ENCODE assay signal across 18 cellular contexts in the genomic region with DNA sequence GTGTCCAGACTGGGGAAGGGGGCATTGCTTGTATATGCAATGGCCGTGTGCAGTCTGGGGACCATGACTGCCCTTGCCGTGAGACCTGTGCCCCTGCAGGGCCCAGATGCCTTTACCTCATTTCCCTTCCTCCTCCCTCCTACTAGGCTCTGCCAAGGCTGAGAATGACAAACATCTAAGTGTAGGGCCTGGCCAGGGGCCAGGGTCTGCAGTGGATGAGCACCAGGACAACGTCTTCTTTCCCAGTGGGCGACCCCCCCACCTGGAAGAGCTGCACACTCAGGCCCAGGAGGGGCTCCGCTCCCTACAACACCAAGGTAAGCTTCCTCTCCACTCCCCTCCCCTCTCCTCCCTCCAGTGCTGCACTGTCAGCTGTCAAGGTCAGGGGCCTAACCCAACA. TPM values are rescaled to one million over a fixed set of nuclear protein-coding genes. Genes with fewer than 3 reads are reported as not detected.
A peak's percentile ranks its signal among the peaks of the same experiment; 100 is the strongest.
DNase-seq lines count a peak whose midpoint lies in the region; TF ChIP-seq lines count a peak whose summit lies in the region.
"Had no signal": no experiment of that assay in that cellular context is flagged by ENCODE, and none has a peak within 500 bp of the region (broad histone marks: within the 10 kb centered on the region; RNA-seq: fewer than 3 reads in every experiment).

No MANE protein-coding gene starts in this region.

- POLR2A ChIA-PET in RWPE1 (lab: Yijun Ruan, JAX; ENCODE audit: low non-redundant PET): no interaction called here

- H3K27ac ChIP-seq in GM23248: no peak overlapping the region
- H3K27ac ChIP-seq in RWPE1: peak overlapping the region; percentile 100
- peak overlapping the region; percentile 81 for H3K27ac ChIP-seq in parathyroid adenoma
- H3K27ac ChIP-seq: colonic mucosa, left lung had no signal

- H3K4me1 ChIP-seq in GM23248 (ENCODE audit: insufficient read depth) (no peaks in the 10 kb centered on the region), parathyroid adenoma (peaks cover 17% of the 10 kb centered on the region)
- H3K4me1 ChIP-seq: colonic mucosa had no signal

- H3K4me3 ChIP-seq in GM23248 (no peak overlapping the region), fibroblast of pulmonary artery (replicated peaks; ENCODE audit: low read depth, low read length) (no peak overlapping the region), parathyroid adenoma (ENCODE audit: low read depth, low read length) (peak overlapping the region; percentile 39), H7 (ENCODE audit: insufficient read depth, low read depth, low read length) (no peak overlapping the region)
- H3K4me3 ChIP-seq: colonic mucosa, left lung had no signal

- H3K9ac ChIP-seq in GM23248: no peak overlapping the region
- no peak overlapping the region for H3K9ac ChIP-seq in parathyroid adenoma

- H3K79me2 ChIP-seq in GM23248 (ENCODE audit: insufficient read depth): no peaks in the 10 kb centered on the region
- peaks cover 3% of the 10 kb centered on the region for H3K79me2 ChIP-seq in parathyroid adenoma

- CTCF ChIA-PET in RWPE1 (lab: Yijun Ruan, JAX): interaction anchor here (8.4 kb wide), 1 partner anchor 55 kb away, joined by 132 read pairs; no protein-coding TSS in a partner anchor

- H3F3A ChIP-seq in GM23248 (ENCODE audit: insufficient read depth): peaks cover 4% of the 10 kb centered on the region; the same call in 1 of the 2 replicates

- no peaks in the 10 kb centered on the region for H3K9me2 ChIP-seq in GM23248 (ENCODE audit: insufficient read depth)

- H3K36me3 ChIP-seq in GM23248 (ENCODE audit: low read depth): no peaks in the 10 kb centered on the region
- no peaks in the 10 kb centered on the region for H3K36me3 ChIP-seq in parathyroid adenoma (ENCODE audit: control insufficient read depth, insufficient read depth, low read length)
- peaks cover 10% of the 10 kb centered on the region for H3K36me3 ChIP-seq in H7 (replicated peaks; ENCODE audit: control insufficient read depth, insufficient read depth, low read length)
- H3K36me3 ChIP-seq: BE2C had no signal

- H3K4me2 ChIP-seq in GM23248 (ENCODE audit: unreplicated experiment) (no peak overlapping the region), parathyroid adenoma (ENCODE audit: low read length) (peak overlapping the region; percentile 43)

- no peak for TF ChIP-seq CTCF in RWPE1 (conservative IDR thresholded peaks at IDR 0.05; ENCODE audit: low read depth)
- TF ChIP-seq CTCF in fibroblast of pulmonary artery (IDR thresholded peaks at IDR 0.05; ENCODE audit: low read length, missing control alignments): no peak
- no peak for TF ChIP-seq CTCF in parathyroid adenoma (IDR thresholded peaks at IDR 0.05)

- WGBS in GM23248 (ENCODE audit: low coverage in 1 of 2, low lambda C conversion rate in 2 of 2, missing lambda C conversion rate in 2 of 2), 2 experiments: 51 to 54% methylated on average over 5 of the region's 5 CpGs

- in situ Hi-C loops in GM23248 (cut with MboI): no loop called here

- H4K20me1 ChIP-seq in GM23248 (ENCODE audit: insufficient read depth): no peaks in the 10 kb centered on the region

- DNase-seq in GM23248 (peak; percentile 68), RWPE1 (ENCODE audit: low spot score) (no peak), fibroblast of pulmonary artery (ENCODE audit: low read depth) (peak; percentile 31), H7 (no peak), RKO (ENCODE audit: low spot score) (no peak), NCI-H226 (no peak)
- DNase-seq in activated naive CD4-positive, alpha-beta T cell treated with Interleukin-2 at 50 U/mL for 16 hours: no peak
- DNase-seq: activated CD4-positive, alpha-beta memory T cell treated with anti-CD3 and anti-CD28 coated beads, Interleukin-2, amount 10 ng/mL, durations not matched to agents 7 days and 5 days; amygdala; BE2C; colonic mucosa; DMS79; hypothalamus; left lung; MM.1S; naive thymus-derived CD8-positive, alpha-beta T cell; NCI-H2107 had no signal

- H3K27me3 ChIP-seq in GM23248 (replicated peaks; ENCODE audit: insufficient read depth) (no peaks in the 10 kb centered on the region), parathyroid adenoma (ENCODE audit: control insufficient read depth, insufficient read depth, low read length) (no peaks in the 10 kb centered on the region), H7 (ENCODE audit: control insufficient read depth, insufficient read depth, low read length) (no peaks in the 10 kb centered on the region)
- H3K27me3 ChIP-seq: BE2C, colonic mucosa, left lung had no signal

- H3K9me3 ChIP-seq in GM23248 (ENCODE audit: low read depth) (no peaks in the 10 kb centered on the region), parathyroid adenoma (ENCODE audit: control insufficient read depth, low read length) (no peaks in the 10 kb centered on the region)
- H3K9me3 ChIP-seq: BE2C, colonic mucosa, left lung had no signal

- H2AFZ ChIP-seq in GM23248 (no peak overlapping the region), parathyroid adenoma (no peak overlapping the region)

RNA-seq across cellular contexts. Expression of a gene that starts 49.5 kb away (rescaled TPM):
- total RNA-seq in GM23248 (2014; rRNA removed; shearing (Covaris generic)): 125 and 135 TPM in 2 replicates
- polyA plus RNA-seq in GM23248 (2016; fragmentation: Nextera tagmentation; extraction: Ambion mirVana): 179 and 185 TPM in 2 replicates
- 239 and 260 TPM in 2 replicates for total RNA-seq in H7 (2014; rRNA removed; shearing (Covaris generic))

RNA-seq across cellular contexts. Expression of a gene that starts 49.8 kb away (rescaled TPM):
- total RNA-seq in GM23248 (2014; rRNA removed; shearing (Covaris generic)): 25.2 and 35.0 TPM in 2 replicates
- 12.1 and 15.7 TPM in 2 replicates for polyA plus RNA-seq in GM23248 (2016; fragmentation: Nextera tagmentation; extraction: Ambion mirVana)
- 83.0 and 83.4 TPM in 2 replicates for total RNA-seq in H7 (2014; rRNA removed; shearing (Covaris generic))

Comparison
In these comparisons a context has a peak if more than half of its experiments do, and no peak if none do; other contexts are left out.
1. DNase-seq: peak in GM23248 (single experiment) and fibroblast of pulmonary artery (single experiment); none in RWPE1 (single experiment), H7 (single experiment), RKO (single experiment), NCI-H226 (single experiment) and activated naive CD4-positive, alpha-beta T cell treated with Interleukin-2 at 50 U/mL for 16 hours (single experiment).